In the genomic region with DNA sequence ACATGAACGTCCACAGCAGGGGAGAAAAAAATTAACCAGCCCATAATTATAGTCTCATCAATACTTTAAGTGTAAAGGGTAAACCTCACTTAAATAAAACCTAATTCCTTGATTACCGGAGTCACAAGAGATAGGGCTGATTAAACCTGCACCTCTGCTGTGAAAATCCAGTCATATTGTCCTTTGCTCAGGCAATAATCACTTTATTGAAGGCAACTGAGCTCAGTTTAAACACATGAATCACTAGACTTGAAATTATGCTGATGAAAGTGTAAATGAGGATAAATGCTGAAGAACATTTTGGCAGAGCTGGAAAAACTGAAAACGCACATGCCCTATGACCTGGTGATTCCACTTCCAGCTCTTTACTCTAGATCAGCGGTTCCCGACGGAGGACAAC, we compare ENCODE assay signal across 32 cellular contexts. TPM values are rescaled to one million over a fixed set of nuclear protein-coding genes. Genes with fewer than 3 reads are reported as not detected.
"Had no signal": no experiment of that assay in that cellular context is flagged by ENCODE, and none has a peak within 500 bp of the region (broad histone marks: within the 10 kb centered on the region; RNA-seq: fewer than 3 reads in every experiment).

No MANE protein-coding gene starts in this region.

- H3K4me1 ChIP-seq: lower lobe of right lung, neural progenitor cell, parathyroid adenoma, suprapubic skin, tibial artery, upper lobe of right lung, uterus had no signal

- H3K36me3 Mint-ChIP-seq: naive B cell; natural killer cell; neural progenitor cell; stimulated activated effector memory CD8-positive, alpha-beta T cell treated with anti-CD3 and anti-CD28 coated beads, Interleukin-12 subunit alpha, Interleukin-12 subunit beta, amount 100 ng/mL, for 72 hours had no signal

- DNase-seq: heart right ventricle; kidney glomerular epithelial cell; left cardiac atrium; left lung; lower lobe of right lung; mammary epithelial cell; mesenchymal stem cell; naive B cell; natural killer cell; nephron progenitor cell; occipital lobe; right cardiac atrium; spleen; stimulated activated CD4-positive, alpha-beta T cell treated with anti-CD3 and anti-CD28 coated beads, Interleukin-4, amount 100 ng/mL, for 24 hours; stimulated activated naive CD4-positive, alpha-beta T cell; tibial artery; trophoblast cell; upper lobe of right lung; uterus had no signal

- H3K4me3 ChIP-seq: heart right ventricle, hepatocyte, left lung, lower lobe of right lung, neural progenitor cell, skin epidermis, spleen, suprapubic skin, thoracic aorta, tibial artery, upper lobe of right lung, uterus had no signal

- H3K4me3 Mint-ChIP-seq: naive B cell; natural killer cell; nephron progenitor cell; neural progenitor cell; stimulated activated effector memory CD8-positive, alpha-beta T cell treated with anti-CD3 and anti-CD28 coated beads, Interleukin-12 subunit alpha, Interleukin-12 subunit beta, amount 100 ng/mL, for 72 hours; stimulated activated naive CD8-positive, alpha-beta T cell treated with anti-CD3 and anti-CD28 coated beads, Interleukin-15, Interleukin-2, amounts not matched to agents 100 ng/mL and 50 ng/mL, for 24 hours had no signal

- ATAC-seq: heart right ventricle; left cardiac atrium; left lung; lower lobe of right lung; natural killer cell; right cardiac atrium; sciatic nerve; stimulated activated effector memory CD8-positive, alpha-beta T cell treated with anti-CD3 and anti-CD28 coated beads, Interleukin-12 subunit alpha, Interleukin-12 subunit beta, amount 100 ng/mL, for 72 hours; upper lobe of right lung had no signal

- H3K9me3 ChIP-seq: left lung, lower lobe of right lung, neutrophil, suprapubic skin, thoracic aorta, tibial artery, upper lobe of right lung, uterus had no signal

- H3K36me3 ChIP-seq: heart right ventricle, left lung, lower lobe of right lung, neural progenitor cell, neutrophil, spleen, suprapubic skin, thoracic aorta, tibial artery, upper lobe of right lung, uterus had no signal

- H3K9me3 Mint-ChIP-seq: natural killer cell; neural progenitor cell; stimulated activated effector memory CD8-positive, alpha-beta T cell treated with anti-CD3 and anti-CD28 coated beads, Interleukin-12 subunit alpha, Interleukin-12 subunit beta, amount 100 ng/mL, for 72 hours; stimulated activated naive CD8-positive, alpha-beta T cell treated with anti-CD3 and anti-CD28 coated beads, Interleukin-15, Interleukin-2, amounts not matched to agents 100 ng/mL and 50 ng/mL, for 24 hours had no signal

- H3K4me1 Mint-ChIP-seq: natural killer cell; neural progenitor cell; stimulated activated effector memory CD8-positive, alpha-beta T cell treated with anti-CD3 and anti-CD28 coated beads, Interleukin-12 subunit alpha, Interleukin-12 subunit beta, amount 100 ng/mL, for 72 hours had no signal

- H3K27ac Mint-ChIP-seq: natural killer cell; nephron progenitor cell; neural progenitor cell; progenitor cell of endocrine pancreas; stimulated activated effector memory CD8-positive, alpha-beta T cell treated with anti-CD3 and anti-CD28 coated beads, Interleukin-12 subunit alpha, Interleukin-12 subunit beta, amount 100 ng/mL, for 72 hours; stimulated activated naive CD8-positive, alpha-beta T cell treated with anti-CD3 and anti-CD28 coated beads, Interleukin-15, Interleukin-2, amounts not matched to agents 100 ng/mL and 50 ng/mL, for 24 hours had no signal

- H3K27ac ChIP-seq: heart right ventricle, hepatocyte, left lung, lower lobe of right lung, neural progenitor cell, neutrophil, parathyroid adenoma, skin epidermis, spleen, suprapubic skin, thoracic aorta, tibial artery, upper lobe of right lung, uterus had no signal

- H3K27me3 ChIP-seq: uterus had no signal

RNA-seq across cellular contexts. Expression of a gene that starts 6.7 kb away (rescaled TPM):
- total RNA-seq: hepatocyte, osteocyte, pulmonary artery endothelial cell, right cardiac atrium, suprapubic skin, upper lobe of right lung had no signal
